1 cellular context compared by ENCODE assay signal in the genomic region with DNA sequence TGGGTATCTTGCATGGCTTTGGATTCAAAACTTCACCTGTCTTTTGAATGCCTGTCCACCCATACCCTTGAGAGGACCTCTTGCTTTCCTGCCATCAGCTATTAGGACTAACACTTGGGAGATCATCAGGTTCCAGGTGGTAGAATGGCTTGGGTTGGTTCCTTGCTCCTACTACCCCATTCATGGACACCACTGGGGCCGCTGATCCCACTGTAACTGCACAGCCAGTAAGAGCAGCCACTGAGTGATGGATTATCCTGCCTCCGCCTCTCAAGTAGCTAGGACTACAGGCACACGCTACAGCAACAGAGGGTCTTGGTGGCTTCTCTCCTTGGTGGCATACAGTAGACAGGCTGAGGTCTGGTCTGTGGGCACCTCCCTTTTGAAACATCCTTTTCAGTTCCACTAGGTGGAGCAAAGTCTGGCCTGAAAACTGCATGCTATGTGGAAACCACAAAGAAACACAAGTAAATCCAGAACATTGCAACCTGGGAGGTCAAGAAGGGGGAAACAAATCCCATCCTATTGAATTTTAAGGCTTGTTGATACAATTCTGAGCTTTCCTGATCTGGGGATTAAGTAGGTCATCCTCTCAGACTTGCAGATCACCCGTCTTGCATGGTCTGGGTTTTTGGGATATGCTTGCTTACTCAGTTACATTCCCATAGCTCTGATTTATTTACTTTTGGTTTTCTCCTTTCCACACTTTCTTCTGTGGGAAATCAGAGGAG.
TF ChIP-seq lines count a peak whose summit lies in the region.

No MANE protein-coding gene starts in this region.

TF ChIP-seq in neural cell, 6 proteins besides CTCF, POLR2A, EP300 and RAD21:
- TF ChIP-seq, protein P1, sequence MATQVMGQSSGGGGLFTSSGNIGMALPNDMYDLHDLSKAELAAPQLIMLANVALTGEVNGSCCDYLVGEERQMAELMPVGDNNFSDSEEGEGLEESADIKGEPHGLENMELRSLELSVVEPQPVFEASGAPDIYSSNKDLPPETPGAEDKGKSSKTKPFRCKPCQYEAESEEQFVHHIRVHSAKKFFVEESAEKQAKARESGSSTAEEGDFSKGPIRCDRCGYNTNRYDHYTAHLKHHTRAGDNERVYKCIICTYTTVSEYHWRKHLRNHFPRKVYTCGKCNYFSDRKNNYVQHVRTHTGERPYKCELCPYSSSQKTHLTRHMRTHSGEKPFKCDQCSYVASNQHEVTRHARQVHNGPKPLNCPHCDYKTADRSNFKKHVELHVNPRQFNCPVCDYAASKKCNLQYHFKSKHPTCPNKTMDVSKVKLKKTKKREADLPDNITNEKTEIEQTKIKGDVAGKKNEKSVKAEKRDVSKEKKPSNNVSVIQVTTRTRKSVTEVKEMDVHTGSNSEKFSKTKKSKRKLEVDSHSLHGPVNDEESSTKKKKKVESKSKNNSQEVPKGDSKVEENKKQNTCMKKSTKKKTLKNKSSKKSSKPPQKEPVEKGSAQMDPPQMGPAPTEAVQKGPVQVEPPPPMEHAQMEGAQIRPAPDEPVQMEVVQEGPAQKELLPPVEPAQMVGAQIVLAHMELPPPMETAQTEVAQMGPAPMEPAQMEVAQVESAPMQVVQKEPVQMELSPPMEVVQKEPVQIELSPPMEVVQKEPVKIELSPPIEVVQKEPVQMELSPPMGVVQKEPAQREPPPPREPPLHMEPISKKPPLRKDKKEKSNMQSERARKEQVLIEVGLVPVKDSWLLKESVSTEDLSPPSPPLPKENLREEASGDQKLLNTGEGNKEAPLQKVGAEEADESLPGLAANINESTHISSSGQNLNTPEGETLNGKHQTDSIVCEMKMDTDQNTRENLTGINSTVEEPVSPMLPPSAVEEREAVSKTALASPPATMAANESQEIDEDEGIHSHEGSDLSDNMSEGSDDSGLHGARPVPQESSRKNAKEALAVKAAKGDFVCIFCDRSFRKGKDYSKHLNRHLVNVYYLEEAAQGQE (IDR thresholded peaks at IDR 0.05; ENCODE audit: borderline replicate concordance) = no peak
- TF ChIP-seq MXI1 (conservative IDR thresholded peaks at IDR 0.05; ENCODE audit: poor library complexity, severe bottlenecking) = no peak
- TF ChIP-seq POLR2AphosphoS5 (IDR thresholded peaks at IDR 0.05) = no peak
- no peak for TF ChIP-seq TAF1 (IDR thresholded peaks at IDR 0.05; ENCODE audit: low read depth)
- TF ChIP-seq SMC3 (conservative IDR thresholded peaks at IDR 0.05; ENCODE audit: poor library complexity) = no peak
- no peak for TF ChIP-seq EZH2 (IDR thresholded peaks at IDR 0.05; ENCODE audit: borderline replicate concordance, insufficient read depth, low read length, poor library complexity, severe bottlenecking)
